Comparison of ENCODE assay signal across 8 cellular contexts in the genomic region with DNA sequence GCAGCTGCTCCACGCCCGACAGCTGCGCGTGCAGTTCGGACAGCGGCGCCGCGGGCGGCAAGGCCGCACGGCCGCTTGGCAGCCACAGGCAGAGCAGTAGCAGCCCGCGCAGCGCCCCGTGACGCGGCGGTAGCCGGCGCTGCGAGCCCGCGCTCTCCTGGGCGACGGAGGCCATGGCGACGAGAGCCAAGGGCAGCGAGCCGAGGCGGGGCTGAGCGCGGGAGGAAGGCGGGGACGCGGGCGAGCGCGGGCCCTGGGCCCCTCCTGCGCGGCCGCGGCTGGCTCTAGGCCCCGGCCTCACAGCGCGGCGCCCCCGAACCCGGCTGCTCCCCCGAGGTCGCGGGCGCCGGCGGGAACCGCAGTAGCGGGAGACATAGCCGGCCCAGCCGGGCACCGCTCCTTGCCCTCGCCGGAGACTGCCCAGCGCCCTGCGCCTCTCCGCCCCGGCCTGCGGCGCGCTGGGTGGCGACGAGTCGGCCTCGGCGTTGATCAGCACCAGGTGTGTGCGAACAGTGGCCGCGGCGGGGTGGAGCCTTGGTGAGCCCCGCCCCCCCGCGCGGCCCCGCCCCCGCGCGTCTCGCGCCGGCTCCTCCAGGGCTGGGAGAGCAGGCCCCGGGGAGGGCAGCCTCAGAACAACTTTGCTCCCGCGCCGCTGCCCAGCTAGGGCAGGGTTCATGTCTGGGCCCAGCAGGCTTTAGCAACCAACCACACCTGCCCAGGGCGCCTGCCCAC. TPM values are rescaled to one million over a fixed set of nuclear protein-coding genes. Genes with fewer than 3 reads are reported as not detected.
DNase-seq lines count a peak whose midpoint lies in the region; ATAC-seq lines count a peak whose summit lies in the region.

A gene with protein sequence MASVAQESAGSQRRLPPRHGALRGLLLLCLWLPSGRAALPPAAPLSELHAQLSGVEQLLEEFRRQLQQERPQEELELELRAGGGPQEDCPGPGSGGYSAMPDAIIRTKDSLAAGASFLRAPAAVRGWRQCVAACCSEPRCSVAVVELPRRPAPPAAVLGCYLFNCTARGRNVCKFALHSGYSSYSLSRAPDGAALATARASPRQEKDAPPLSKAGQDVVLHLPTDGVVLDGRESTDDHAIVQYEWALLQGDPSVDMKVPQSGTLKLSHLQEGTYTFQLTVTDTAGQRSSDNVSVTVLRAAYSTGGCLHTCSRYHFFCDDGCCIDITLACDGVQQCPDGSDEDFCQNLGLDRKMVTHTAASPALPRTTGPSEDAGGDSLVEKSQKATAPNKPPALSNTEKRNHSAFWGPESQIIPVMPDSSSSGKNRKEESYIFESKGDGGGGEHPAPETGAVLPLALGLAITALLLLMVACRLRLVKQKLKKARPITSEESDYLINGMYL (minus strand): TSS at position 514 of the 732 bp plus-strand sequence. CDS start 339 bp downstream, at position 175.

- peak in 13 of 14 donors; percentile 45 to 91 (median 75) for DNase-seq in C1 segment of cervical spinal cord (lab: John Stamatoyannopoulos, UW)
- peak; percentile 82 for DNase-seq in NCI-H82 (lab: John Stamatoyannopoulos, UW)
- DNase-seq in activated CD8-positive, alpha-beta memory T cell treated with anti-CD3 and anti-CD28 coated beads for 4 hours (ENCODE audit: low read depth in 2 of 2), result peak; percentile 55 to 63
- DNase-seq in effector CD8-positive, alpha-beta T cell (lab: John Stamatoyannopoulos, UW), result peak; percentile 64
- peak; percentile 86 to 87 for DNase-seq in lung microvascular endothelial cell (ENCODE audit: low read depth in 2 of 2)
- peak; percentile 67 to 74 (median 69) for DNase-seq in stimulated activated CD4-positive, alpha-beta T cell treated with anti-CD3 and anti-CD28 coated beads, TNF-alpha, amount 100 ng/mL, for 4 hours (ENCODE audit: low read depth in 3 of 3)

- ATAC-seq in GM19438 (IDR thresholded peaks at IDR 0.05; ENCODE audit: low read depth, unreplicated experiment) (peak; percentile 89), HG03571 (IDR thresholded peaks at IDR 0.05; ENCODE audit: unreplicated experiment) (peak; percentile 91)

RNA-seq across cellular contexts. Expression of the gene that starts here (rescaled TPM):
- 8.1 and 18.8 TPM in 2 replicates for total RNA-seq in lung microvascular endothelial cell

Comparison
In these comparisons a context has a peak if more than half of its experiments do, and no peak if none do; other contexts are left out.
1. Peak in every context shown above with its lines: DNase-seq and ATAC-seq.